Comparison of ENCODE assay signal across 14 cellular contexts in genomic region chr4:29588615-29589014, GRCh38.
A peak's percentile ranks its signal among the peaks of the same experiment; 100 is the strongest.
DNase-seq lines count a peak whose midpoint lies in the region; ATAC-seq and TF ChIP-seq lines count a peak whose summit lies in the region.
"Had no signal": no experiment of that assay in that cellular context is flagged by ENCODE, and none has a peak within 500 bp of the region (broad histone marks: within the 10 kb centered on the region; RNA-seq: fewer than 3 reads in every experiment).

No MANE protein-coding gene starts in this region.

- H3K4me3 ChIP-seq in astrocyte of the spinal cord (ENCODE audit: low read depth, low read length), result no peak overlapping the region
- H3K4me3 ChIP-seq: HAP-1 had no signal

- no peak for TF ChIP-seq CTCF in astrocyte of the spinal cord (IDR thresholded peaks at IDR 0.05; ENCODE audit: low read depth, low read length)

- in situ Hi-C loops in astrocyte of the spinal cord (cut with HindIII; ENCODE audit: low sequenced_read_pairs), result no loop called here

- ATAC-seq in HG03520 (IDR thresholded peaks at IDR 0.05; ENCODE audit: unreplicated experiment) (no peak), HG03025 (IDR thresholded peaks at IDR 0.05; ENCODE audit: low FRiP score, unreplicated experiment) (no peak), HG02759 (IDR thresholded peaks at IDR 0.05; ENCODE audit: unreplicated experiment) (no peak)

- DNase-seq in GM03348 (ENCODE audit: low spot score) (peak; percentile 21), M059J (ENCODE audit: low read depth) (peak; percentile 2), astrocyte of the spinal cord (ENCODE audit: low read depth, low spot score) (peak; percentile 3), foreskin melanocyte (peak; percentile 3), NCI-H226 (no peak)
- DNase-seq: ACHN; C1 segment of cervical spinal cord; Calu3; CD4-positive, alpha-beta T cell; DMS 273 treated with DMSO at 0.1 percent for 48 hours had no signal
